ENCODE assay signal across 8 cellular contexts in genomic region chr1:117606608-117607261, GRCh38. TPM values are rescaled to one million over a fixed set of nuclear protein-coding genes. Genes with fewer than 3 reads are reported as not detected.
DNase-seq lines count a peak whose midpoint lies in the region; ATAC-seq, FAIRE-seq and TF ChIP-seq lines count a peak whose summit lies in the region.

No MANE protein-coding gene starts in this region.

- H3K4me3 ChIP-seq in CD4-positive, CD25-positive, alpha-beta regulatory T cell (ENCODE audit: low read depth, low read length): peak overlapping the region; percentile 99
- H3K4me3 ChIP-seq in cardiac fibroblast (replicated peaks in 1 of 2; ENCODE audit: low read depth in 2 of 2, low read length in 2 of 2) (peak overlapping the region; percentile 65 to 74), HepG2 (replicated peaks in 1 of 3; ENCODE audit: insufficient read depth in 1 of 3, low read depth in 2 of 3, low read length in 3 of 3) (peak overlapping the region; percentile 46 to 77 (median 67))

- no peak for TF ChIP-seq POLR2A in HepG2 (IDR thresholded peaks at IDR 0.05; ENCODE audit: insufficient read depth in 1 of 2, low read depth in 2 of 2, low read length in 2 of 2)

- peaks cover 21% of the 10 kb centered on the region for H3K36me3 Mint-ChIP-seq in CD4-positive, CD25-positive, alpha-beta regulatory T cell
- H3K36me3 Mint-ChIP-seq in HFFc6 (ENCODE audit: low read depth): no peaks in the 10 kb centered on the region
- no peaks in the 10 kb centered on the region for H3K36me3 Mint-ChIP-seq in WTC11

- in situ Hi-C loops in HepG2 (cut with HindIII; ENCODE audit: extremely low pct_ligation_motif_present, low pct_unique_long_range_greater_than_20kb): no loop called here

- TF ChIP-seq RAD21 in HepG2 (CRISPR knock-in tag; IDR thresholded peaks at IDR 0.05): no peak

- FAIRE-seq in HepG2 (lab: Jason Lieb, UNC): no peak

- H3K27me3 Mint-ChIP-seq in CD4-positive, CD25-positive, alpha-beta regulatory T cell: peaks cover 3% of the 10 kb centered on the region
- H3K27me3 Mint-ChIP-seq in HFFc6 (ENCODE audit: insufficient read depth) (peaks cover 4% of the 10 kb centered on the region), WTC11 (ENCODE audit: low read depth) (peaks cover 72% of the 10 kb centered on the region)

- peak overlapping the region; percentile 92 to 100 (median 98) for H3K4me3 Mint-ChIP-seq in CD4-positive, CD25-positive, alpha-beta regulatory T cell
- H3K4me3 Mint-ChIP-seq in HFFc6 (peak overlapping the region; percentile 85), WTC11 (peak overlapping the region; percentile 91)

- no peak for TF ChIP-seq EP300 in HepG2 (IDR thresholded peaks at IDR 0.05; ENCODE audit: low read depth in 2 of 2, low read length in 2 of 2)
- no peak for TF ChIP-seq EP300 in HepG2 (CRISPR knock-in tag; IDR thresholded peaks at IDR 0.05; ENCODE audit: borderline replicate concordance)

- H3K79me2 ChIP-seq in HepG2 (ENCODE audit: insufficient read depth, low read length): no peaks in the 10 kb centered on the region

- WGBS in HepG2 (ENCODE audit: low lambda C conversion rate): 2% methylated on average over 13 of the region's 45 CpGs

- no TSS peak for BruUV-seq in HepG2 (replicated peaks; lab: Mats Ljungman, UMichigan)

- peak overlapping the region; percentile 92 for H3K4me2 ChIP-seq in HepG2 (ENCODE audit: low read depth, low read length)

- H3K27ac Mint-ChIP-seq in CD4-positive, CD25-positive, alpha-beta regulatory T cell: peak overlapping the region; percentile 94 to 100 (median 97)
- H3K27ac Mint-ChIP-seq in HFFc6 (no peak overlapping the region), WTC11 (no peak overlapping the region)

- H3K4me1 Mint-ChIP-seq in CD4-positive, CD25-positive, alpha-beta regulatory T cell: peaks cover 12 to 62% (median 48%) of the 10 kb centered on the region in 4 donors
- peaks cover 12% of the 10 kb centered on the region for H3K4me1 Mint-ChIP-seq in HFFc6 (ENCODE audit: low read depth)
- peaks cover 29% of the 10 kb centered on the region for H3K4me1 Mint-ChIP-seq in WTC11

- peak overlapping the region; percentile 87 for H3K27ac ChIP-seq in CD4-positive, CD25-positive, alpha-beta regulatory T cell (ENCODE audit: insufficient read depth, low read length, poor library complexity, severe bottlenecking)
- no peak overlapping the region for H3K27ac ChIP-seq in HepG2 (ENCODE audit: extremely low read length, insufficient read depth, low read length)

- H3K27me3 ChIP-seq in CD4-positive, CD25-positive, alpha-beta regulatory T cell (ENCODE audit: control insufficient read depth, insufficient read depth, low read length): no peaks in the 10 kb centered on the region
- H3K27me3 ChIP-seq in HepG2 (ENCODE audit: control insufficient read depth in 1 of 2, insufficient read depth in 2 of 2, low read length in 2 of 2): peaks cover 5 to 22% of the 10 kb centered on the region in 2 experiments; a peak in 4 of 5 replicates

- intact Hi-C loops in HepG2 (cut with micrococcal nuclease; ENCODE audit: unreplicated experiment): no loop called here

- peaks cover 23% of the 10 kb centered on the region for H3K36me3 ChIP-seq in CD4-positive, CD25-positive, alpha-beta regulatory T cell (ENCODE audit: control insufficient read depth, insufficient read depth, low read length)
- H3K36me3 ChIP-seq in HepG2 (replicated peaks in 1 of 2; ENCODE audit: control insufficient read depth in 1 of 2, insufficient read depth in 2 of 2, low read length in 2 of 2): no peaks in the 10 kb centered on the region

- TF ChIP-seq CTCF in HFFc6 (IDR thresholded peaks at IDR 0.05): no peak
- TF ChIP-seq CTCF in WTC11 (IDR thresholded peaks at IDR 0.05): no peak
- no peak for TF ChIP-seq CTCF in cardiac fibroblast (IDR thresholded peaks at IDR 0.05; ENCODE audit: low read depth, low read length)
- TF ChIP-seq CTCF in HepG2 (CRISPR knock-in tag; IDR thresholded peaks at IDR 0.05): no peak

- DNase-seq in CD4-positive, CD25-positive, alpha-beta regulatory T cell: peak; percentile 43 to 71 (median 70)
- peak; percentile 3 for DNase-seq in HFFc6
- peak; percentile 32 for DNase-seq in WTC11 (ENCODE audit: low spot score)
- DNase-seq in cardiac fibroblast (ENCODE audit: low read depth in 2 of 2): peak; percentile 43 to 48
- DNase-seq in HepG2 (ENCODE audit: low spot score): no peak
- DNase-seq in stimulated activated CD4-positive, alpha-beta T cell treated with anti-CD3 and anti-CD28 coated beads, TNF-alpha, amount 100 ng/mL, for 1 hour (ENCODE audit: low read depth in 3 of 3, low spot score in 1 of 3): peak in 2 of 3 donors; percentile 20 to 26
- no peak for DNase-seq in inferior parietal cortex (ENCODE audit: extremely low spot score)

- H3K9me3 ChIP-seq in CD4-positive, CD25-positive, alpha-beta regulatory T cell (ENCODE audit: control insufficient read depth in 2 of 2, low read length in 2 of 2): no peaks in the 10 kb centered on the region
- no peaks in the 10 kb centered on the region for H3K9me3 ChIP-seq in HepG2 (ENCODE audit: low read length)

- no peaks in the 10 kb centered on the region for H4K20me1 ChIP-seq in HepG2 (ENCODE audit: insufficient read depth, low read length)

- peak; percentile 8 to 11 for ATAC-seq in CD4-positive, CD25-positive, alpha-beta regulatory T cell (ENCODE audit: low read depth in 2 of 2)
- ATAC-seq in WTC11: no peak; the same call in none of the 2 replicates
- peak; percentile 12 for ATAC-seq in HepG2
- no peak for ATAC-seq in HG03521 (IDR thresholded peaks at IDR 0.05; ENCODE audit: unreplicated experiment)

- H3K4me1 ChIP-seq in CD4-positive, CD25-positive, alpha-beta regulatory T cell (ENCODE audit: control insufficient read depth, insufficient read depth, low read length, poor library complexity, severe bottlenecking): peaks cover 53% of the 10 kb centered on the region
- peaks cover 18% of the 10 kb centered on the region; the same call in 1 of the 2 replicates for H3K4me1 ChIP-seq in HepG2 (ENCODE audit: insufficient read depth, low read length)

- H3K9ac ChIP-seq in HepG2 (ENCODE audit: insufficient read depth, low read depth, low read length): 0 out of 2 replicates have a peak overlapping the region, but pooled peaks have one; percentile 39

- no peak overlapping the region for H2AFZ ChIP-seq in HepG2 (ENCODE audit: low read length)

- POLR2A ChIA-PET in WTC11 (lab: Charles Lee): interaction anchor here (0.5 to 1.1 kb wide), 3 partner anchors 33 to 65 kb away, joined by 3 to 4 read pairs (median 3); no protein-coding TSS in a partner anchor
- POLR2A ChIA-PET in HepG2 (lab: Yijun Ruan, JAX): no interaction called here

- CTCF ChIA-PET in WTC11 (lab: Charles Lee) (interaction anchor here (0.6 to 1.5 kb wide), 10 partner anchors 14 to 1322 kb away, joined by 3 to 11 read pairs (median 4); no protein-coding TSS in a partner anchor), HepG2 (lab: Yijun Ruan, JAX; ENCODE audit: low intra/inter-chr PET ratio, low total read pairs) (no interaction called here)

- H3K9me3 Mint-ChIP-seq in CD4-positive, CD25-positive, alpha-beta regulatory T cell: peaks cover 0 to 2% (median 0%) of the 10 kb centered on the region in 7 donors
- no peaks in the 10 kb centered on the region for H3K9me3 Mint-ChIP-seq in HFFc6
- H3K9me3 Mint-ChIP-seq in WTC11: no peaks in the 10 kb centered on the region

TF ChIP-seq in HepG2, 621 proteins besides CTCF, POLR2A, EP300 and RAD21:
- no peak for TF ChIP-seq SATB2 (CRISPR knock-in tag; IDR thresholded peaks at IDR 0.05)
- TF ChIP-seq, protein P1, sequence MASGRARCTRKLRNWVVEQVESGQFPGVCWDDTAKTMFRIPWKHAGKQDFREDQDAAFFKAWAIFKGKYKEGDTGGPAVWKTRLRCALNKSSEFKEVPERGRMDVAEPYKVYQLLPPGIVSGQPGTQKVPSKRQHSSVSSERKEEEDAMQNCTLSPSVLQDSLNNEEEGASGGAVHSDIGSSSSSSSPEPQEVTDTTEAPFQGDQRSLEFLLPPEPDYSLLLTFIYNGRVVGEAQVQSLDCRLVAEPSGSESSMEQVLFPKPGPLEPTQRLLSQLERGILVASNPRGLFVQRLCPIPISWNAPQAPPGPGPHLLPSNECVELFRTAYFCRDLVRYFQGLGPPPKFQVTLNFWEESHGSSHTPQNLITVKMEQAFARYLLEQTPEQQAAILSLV (CRISPR knock-in tag; IDR thresholded peaks at IDR 0.05; ENCODE audit: borderline replicate concordance): 0 out of 2 replicates have a peak, but pooled peaks have one; percentile 3
- TF ChIP-seq EZH2 (conservative IDR thresholded peaks at IDR 0.05; ENCODE audit: low read depth, low read length): 0 out of 2 replicates have a peak, but pooled peaks have one; percentile 44
- TF ChIP-seq ZNF703 (CRISPR knock-in tag; IDR thresholded peaks at IDR 0.05; ENCODE audit: borderline replicate concordance): 0 out of 2 replicates have a peak, but pooled peaks have one; percentile 33

RNA-seq across cellular contexts. Expression of gene TENT5C, which starts 0.9 kb away (rescaled TPM):
- total RNA-seq in CD4-positive, CD25-positive, alpha-beta regulatory T cell: 324 TPM
- polyA plus RNA-seq in CD4-positive, CD25-positive, alpha-beta regulatory T cell: 10 to 100 TPM; 19.6 to 64.7 (median 33.0) TPM
- total RNA-seq in HFFc6 (2021; fragmentation: NEBNext Ultra II Directional; extraction: Animal tissue kit (Norgen Biotek cat#: 25700)): under 1 TPM; 0.47 to 0.91 (median 0.75) TPM
- total RNA-seq in WTC11 (2021): 1.1 to 1.4 TPM (median 1.1 TPM) in 3 replicates
- total RNA-seq in HepG2 (2016; rRNA removed; fragmentation: Illumina TruSeq; extraction: Trizol): 0.02 and 0.04 TPM in 2 replicates
- not detected in 2 replicates for total RNA-seq in HepG2 (2016; cell fraction: cytosol; rRNA removed; fragmentation: Illumina TruSeq; extraction: Trizol; ENCODE audit: low read depth)
- total RNA-seq in HepG2 (2016; cell fraction: insoluble cytoplasmic fraction; rRNA removed; fragmentation: Illumina TruSeq; extraction: Trizol): 0.04 TPM in 1 of 2 replicates, not detected in the other
- total RNA-seq in HepG2 (2016; cell fraction: membrane; rRNA removed; fragmentation: Illumina TruSeq; extraction: Trizol): 0.03 TPM in 1 of 2 replicates, not detected in the other
- total RNA-seq in HepG2 (2016; cell fraction: nucleus; rRNA removed; fragmentation: Illumina TruSeq; extraction: Trizol): 0.06 TPM in 1 of 2 replicates, not detected in the other
- polyA plus RNA-seq in HepG2 (2011; rRNA removed): 0.30 and 0.38 TPM in 2 replicates
- 0.28 and 0.33 TPM in 2 replicates for polyA plus RNA-seq in HepG2 (2011; cell fraction: cytosol; rRNA removed)
- polyA plus RNA-seq in HepG2 (2011; cell fraction: nucleus; rRNA removed): 0.26 and 0.35 TPM in 2 replicates
- polyA plus RNA-seq in HepG2 (2012): 0.05 and 0.21 TPM in 2 replicates
- not detected in 2 replicates for polyA plus RNA-seq in HepG2 (2016; cell fraction: cytosol; fragmentation: Illumina TruSeq; extraction: Trizol; ENCODE audit: low read depth)
- 0.03 and 0.04 TPM in 2 replicates for polyA plus RNA-seq in HepG2 (2016; cell fraction: insoluble cytoplasmic fraction; fragmentation: Illumina TruSeq; extraction: Trizol; ENCODE audit: low read depth)
- not detected in 2 replicates for polyA plus RNA-seq in HepG2 (2016; cell fraction: membrane; fragmentation: Illumina TruSeq; extraction: Trizol; ENCODE audit: low read depth)
- polyA plus RNA-seq in HepG2 (2016; cell fraction: nucleus; fragmentation: Illumina TruSeq; extraction: Trizol; ENCODE audit: insufficient read depth, low read depth): not detected in 2 replicates
- 1.3 and 2.5 TPM in 2 replicates for polyA minus RNA-seq in HepG2 (2011; rRNA and poly(A)+ RNA removed; ENCODE audit: low replicate concordance)
- polyA minus RNA-seq in HepG2 (2011; cell fraction: cytosol; rRNA and poly(A)+ RNA removed): 0.88 and 0.99 TPM in 2 replicates
- 1.3 and 1.4 TPM in 2 replicates for polyA minus RNA-seq in HepG2 (2011; cell fraction: nucleus; rRNA and poly(A)+ RNA removed)

Comparison
In these comparisons a context has a peak if more than half of its experiments do, and no peak if none do; other contexts are left out.
1. ATAC-seq: peak in CD4-positive, CD25-positive, alpha-beta regulatory T cell (2 of 2) and HepG2 (single experiment); none in WTC11 (single experiment) and HG03521 (single experiment).
2. DNase-seq: peak in CD4-positive, CD25-positive, alpha-beta regulatory T cell (3 of 3), HFFc6 (single experiment), WTC11 (single experiment), cardiac fibroblast (2 of 2) and stimulated activated CD4-positive, alpha-beta T cell treated with anti-CD3 and anti-CD28 coated beads, TNF-alpha, amount 100 ng/mL, for 1 hour (2 of 3); none in HepG2 (single experiment) and inferior parietal cortex (single experiment).
3. H3K27ac Mint-ChIP-seq: peak in CD4-positive, CD25-positive, alpha-beta regulatory T cell (3 of 3); none in HFFc6 (single experiment) and WTC11 (single experiment).
4. RNA of gene TENT5C, which starts 0.9 kb away (total RNA-seq): 324 TPM in CD4-positive, CD25-positive, alpha-beta regulatory T cell (single experiment); 1.1 to 1.4 TPM in WTC11, 0.47 to 0.91 TPM in HFFc6 and 0.02 to 0.06 TPM in HepG2; every median in the first group is over 100 times any median in the second.
5. Peak in every context shown above with its lines, with median percentiles within 50 percentile points of each other: H3K4me3 ChIP-seq and H3K4me3 Mint-ChIP-seq.